ENCODE assay signal across 1 cellular context in the genomic region with DNA sequence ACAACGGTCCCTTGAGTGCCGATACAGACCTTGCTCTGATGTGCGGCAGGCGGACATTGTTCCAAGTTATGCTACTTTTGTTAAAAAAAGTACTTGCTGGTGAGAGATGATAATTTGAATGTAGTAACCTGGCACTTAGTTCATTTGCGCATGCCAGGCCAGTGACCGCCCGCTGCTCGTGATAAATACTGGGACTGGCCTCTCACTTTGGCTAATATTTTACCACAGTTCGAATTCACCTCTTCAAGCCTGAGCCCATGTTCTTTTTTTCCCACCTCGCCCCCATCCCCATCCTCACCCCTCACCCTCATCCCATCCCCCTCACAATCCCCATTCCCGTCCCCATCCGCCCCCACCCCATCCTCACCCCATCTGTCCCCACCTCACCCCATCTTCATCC.
TF ChIP-seq lines count a peak whose summit lies in the region.

No MANE protein-coding gene starts in this region.

TF ChIP-seq in H1, 55 proteins besides CTCF, POLR2A, EP300 and RAD21 (continued from another document):
- no peak for TF ChIP-seq SAP30 (IDR thresholded peaks at IDR 0.05; ENCODE audit: insufficient read depth, insufficient replicate concordance, low read length)
